Comparison of ENCODE assay signal across 9 cellular contexts in genomic region chr17:7384489-7385081, GRCh38. TPM values are rescaled to one million over a fixed set of nuclear protein-coding genes. Genes with fewer than 3 reads are reported as not detected.
A peak's percentile ranks its signal among the peaks of the same experiment; 100 is the strongest.
DNase-seq lines count a peak whose midpoint lies in the region; ATAC-seq and TF ChIP-seq lines count a peak whose summit lies in the region.
"Had no signal": no experiment of that assay in that cellular context is flagged by ENCODE, and none has a peak within 500 bp of the region (broad histone marks: within the 10 kb centered on the region; RNA-seq: fewer than 3 reads in every experiment).

No MANE protein-coding gene starts in this region.

- H3K9me3 Mint-ChIP-seq in activated CD8-positive, alpha-beta memory T cell treated with anti-CD3 and anti-CD28 coated beads, Interleukin-2, amount 10 ng/mL, durations not matched to agents 7 days and 5 days (ENCODE audit: low read depth), result no peaks in the 10 kb centered on the region
- no peaks in the 10 kb centered on the region for H3K9me3 Mint-ChIP-seq in activated CD4-positive, alpha-beta memory T cell treated with anti-CD3 and anti-CD28 coated beads, Interleukin-2, amount 10 ng/mL, durations not matched to agents 7 days and 5 days

- peak overlapping the region; percentile 68 for H3K27ac Mint-ChIP-seq in activated CD8-positive, alpha-beta memory T cell treated with anti-CD3 and anti-CD28 coated beads, Interleukin-2, amount 10 ng/mL, durations not matched to agents 7 days and 5 days
- H3K27ac Mint-ChIP-seq in activated CD4-positive, alpha-beta memory T cell treated with anti-CD3 and anti-CD28 coated beads, Interleukin-2, amount 10 ng/mL, durations not matched to agents 7 days and 5 days, result peak overlapping the region; percentile 40

- H3K36me3 ChIP-seq in iPS-18a (ENCODE audit: control insufficient read depth, low read depth, low read length) (peaks cover 7% of the 10 kb centered on the region), stomach smooth muscle (ENCODE audit: control insufficient read depth in 2 of 2, insufficient read depth in 2 of 2, low read length in 2 of 2) (peaks cover 0 to 4% of the 10 kb centered on the region in 2 donors)

- H3K4me1 ChIP-seq in iPS-18a (ENCODE audit: control insufficient read depth, low read depth, low read length) (peaks cover 10% of the 10 kb centered on the region), stomach smooth muscle (ENCODE audit: control insufficient read depth, insufficient read depth, low read length) (peaks cover 32% of the 10 kb centered on the region)

- peaks cover under 1% of the 10 kb centered on the region for H3K36me3 Mint-ChIP-seq in activated CD8-positive, alpha-beta memory T cell treated with anti-CD3 and anti-CD28 coated beads, Interleukin-2, amount 10 ng/mL, durations not matched to agents 7 days and 5 days
- H3K36me3 Mint-ChIP-seq in activated CD4-positive, alpha-beta memory T cell treated with anti-CD3 and anti-CD28 coated beads, Interleukin-2, amount 10 ng/mL, durations not matched to agents 7 days and 5 days (ENCODE audit: low read depth), result peaks cover 14% of the 10 kb centered on the region

- CTCF ChIA-PET in activated CD8-positive, alpha-beta memory T cell treated with anti-CD3 and anti-CD28 coated beads, Interleukin-2, amount 10 ng/mL, durations not matched to agents 7 days and 5 days (lab: Charles Lee), result interaction anchor here (0.9 to 2.6 kb wide), 6 partner anchors 9 to 88 kb away, joined by 3 to 10 read pairs (median 4); partner anchors contain the start of genes PLSCR3 and TMEM256
- CTCF ChIA-PET in activated CD4-positive, alpha-beta memory T cell treated with anti-CD3 and anti-CD28 coated beads, Interleukin-2, amount 10 ng/mL, durations not matched to agents 7 days and 5 days (lab: Charles Lee), result interaction anchor here (1.1 to 2.2 kb wide), 2 partner anchors 29 to 52 kb away, joined by 4 to 8 read pairs; no protein-coding TSS in a partner anchor

- H3K9ac ChIP-seq in iPS-18a (ENCODE audit: low read length) (no peak overlapping the region), stomach smooth muscle (ENCODE audit: low read length in 2 of 2) (peak overlapping the region; percentile 47 to 48)

- H3K4me3 ChIP-seq in iPS-18a (ENCODE audit: low read length), result peak overlapping the region; percentile 65
- peak overlapping the region; percentile 59 to 72 for H3K4me3 ChIP-seq in stomach smooth muscle (ENCODE audit: low read length in 2 of 2)

- H3K9me3 ChIP-seq in iPS-18a (ENCODE audit: control insufficient read depth, low read depth, low read length) (peaks cover 2% of the 10 kb centered on the region), stomach smooth muscle (ENCODE audit: control insufficient read depth in 2 of 2, low read length in 2 of 2) (no peaks in the 10 kb centered on the region)

- POLR2A ChIA-PET in activated CD4-positive, alpha-beta memory T cell treated with anti-CD3 and anti-CD28 coated beads, Interleukin-2, amount 10 ng/mL, durations not matched to agents 7 days and 5 days (lab: Charles Lee), result interaction anchor here (1.1 to 3.7 kb wide), 7 partner anchors 9 to 176 kb away, joined by 3 to 16 read pairs (median 6); partner anchors contain the start of genes ACAP1, PLSCR3, TMEM102 and TMEM256

- peak overlapping the region; percentile 72 for H3K4me3 Mint-ChIP-seq in activated CD8-positive, alpha-beta memory T cell treated with anti-CD3 and anti-CD28 coated beads, Interleukin-2, amount 10 ng/mL, durations not matched to agents 7 days and 5 days
- H3K4me3 Mint-ChIP-seq in activated CD4-positive, alpha-beta memory T cell treated with anti-CD3 and anti-CD28 coated beads, Interleukin-2, amount 10 ng/mL, durations not matched to agents 7 days and 5 days, result peak overlapping the region; percentile 68

- ATAC-seq in activated CD8-positive, alpha-beta memory T cell treated with anti-CD3 and anti-CD28 coated beads, Interleukin-2, amount 10 ng/mL, durations not matched to agents 7 days and 5 days, result no peak
- ATAC-seq in GM19455 (IDR thresholded peaks at IDR 0.05; ENCODE audit: unreplicated experiment), result no peak

- H3K27ac ChIP-seq in iPS-18a (ENCODE audit: low read length), result no peak overlapping the region
- H3K27ac ChIP-seq in stomach smooth muscle (ENCODE audit: low read length), result no peak overlapping the region

- no peak for DNase-seq in activated CD8-positive, alpha-beta memory T cell treated with anti-CD3 and anti-CD28 coated beads, Interleukin-2, amount 10 ng/mL, durations not matched to agents 7 days and 5 days
- no peak for DNase-seq in activated CD8-positive, alpha-beta memory T cell treated with anti-CD3 and anti-CD28 coated beads for 24 hours
- no peak for DNase-seq in activated CD4-positive, alpha-beta memory T cell treated with anti-CD3 and anti-CD28 coated beads, Interleukin-2, amount 10 ng/mL, durations not matched to agents 7 days and 5 days
- no peak for DNase-seq in kidney glomerular epithelial cell (lab: John Stamatoyannopoulos, UW)
- DNase-seq in erythroblast (lab: John Stamatoyannopoulos, UW), result no peak

- TF ChIP-seq POLR2A in erythroblast (IDR thresholded peaks at IDR 0.05; ENCODE audit: low read length), result no peak

- peaks cover 7% of the 10 kb centered on the region for H3K4me1 Mint-ChIP-seq in activated CD8-positive, alpha-beta memory T cell treated with anti-CD3 and anti-CD28 coated beads, Interleukin-2, amount 10 ng/mL, durations not matched to agents 7 days and 5 days
- H3K4me1 Mint-ChIP-seq in activated CD4-positive, alpha-beta memory T cell treated with anti-CD3 and anti-CD28 coated beads, Interleukin-2, amount 10 ng/mL, durations not matched to agents 7 days and 5 days, result peaks cover 9% of the 10 kb centered on the region

- H3K27me3 ChIP-seq in iPS-18a (ENCODE audit: control insufficient read depth, insufficient read depth, low read length) (peaks cover 49% of the 10 kb centered on the region), stomach smooth muscle (ENCODE audit: control insufficient read depth in 1 of 2, insufficient read depth in 2 of 2, low read length in 2 of 2) (peaks cover 0 to 2% of the 10 kb centered on the region in 2 donors)

- H3K27me3 Mint-ChIP-seq in activated CD8-positive, alpha-beta memory T cell treated with anti-CD3 and anti-CD28 coated beads, Interleukin-2, amount 10 ng/mL, durations not matched to agents 7 days and 5 days, result peaks cover 27% of the 10 kb centered on the region
- peaks cover 27% of the 10 kb centered on the region for H3K27me3 Mint-ChIP-seq in activated CD4-positive, alpha-beta memory T cell treated with anti-CD3 and anti-CD28 coated beads, Interleukin-2, amount 10 ng/mL, durations not matched to agents 7 days and 5 days

RNA-seq across cellular contexts. Expression of gene TNK1, which starts 3.7 kb away (rescaled TPM):
- under 1 TPM; 0.54 to 0.61 TPM for total RNA-seq in activated CD8-positive, alpha-beta memory T cell treated with anti-CD3 and anti-CD28 coated beads, Interleukin-2, amount 10 ng/mL, durations not matched to agents 7 days and 5 days
- under 1 TPM; 0.25 to 0.86 TPM for total RNA-seq in activated CD4-positive, alpha-beta memory T cell treated with anti-CD3 and anti-CD28 coated beads, Interleukin-2, amount 10 ng/mL, durations not matched to agents 7 days and 5 days

RNA-seq across cellular contexts. Expression of gene PLSCR3, which starts 9.7 kb away (rescaled TPM):
- total RNA-seq in activated CD8-positive, alpha-beta memory T cell treated with anti-CD3 and anti-CD28 coated beads, Interleukin-2, amount 10 ng/mL, durations not matched to agents 7 days and 5 days, result 10 to 100 TPM; 65.5 to 74.2 TPM
- 100 to 1,000 TPM; 149 to 156 TPM for total RNA-seq in activated CD4-positive, alpha-beta memory T cell treated with anti-CD3 and anti-CD28 coated beads, Interleukin-2, amount 10 ng/mL, durations not matched to agents 7 days and 5 days

RNA-seq across cellular contexts. Expression of gene TMEM256, which starts 19.3 kb away (rescaled TPM):
- total RNA-seq in activated CD8-positive, alpha-beta memory T cell treated with anti-CD3 and anti-CD28 coated beads, Interleukin-2, amount 10 ng/mL, durations not matched to agents 7 days and 5 days, result 10 to 100 TPM; 47.5 to 56.1 TPM
- 10 to 100 TPM; 73.2 to 77.0 TPM for total RNA-seq in activated CD4-positive, alpha-beta memory T cell treated with anti-CD3 and anti-CD28 coated beads, Interleukin-2, amount 10 ng/mL, durations not matched to agents 7 days and 5 days

RNA-seq across cellular contexts. Expression of gene NLGN2, which starts 23.1 kb away (rescaled TPM):
- total RNA-seq in activated CD8-positive, alpha-beta memory T cell treated with anti-CD3 and anti-CD28 coated beads, Interleukin-2, amount 10 ng/mL, durations not matched to agents 7 days and 5 days, result 1 to 10 TPM; 2.0 to 3.5 TPM
- total RNA-seq in activated CD4-positive, alpha-beta memory T cell treated with anti-CD3 and anti-CD28 coated beads, Interleukin-2, amount 10 ng/mL, durations not matched to agents 7 days and 5 days, result 1 to 10 TPM; 3.2 to 3.7 TPM

RNA-seq across cellular contexts. Expression of gene TMEM95, which starts 29.6 kb away (rescaled TPM):
- total RNA-seq in activated CD8-positive, alpha-beta memory T cell treated with anti-CD3 and anti-CD28 coated beads, Interleukin-2, amount 10 ng/mL, durations not matched to agents 7 days and 5 days, result not detected
- not detected for total RNA-seq in activated CD4-positive, alpha-beta memory T cell treated with anti-CD3 and anti-CD28 coated beads, Interleukin-2, amount 10 ng/mL, durations not matched to agents 7 days and 5 days
- total RNA-seq: left cardiac atrium had no signal
